Comparison of ENCODE assay signal across 8 cellular contexts in genomic region chr20:59518881-59519706, GRCh38.
DNase-seq lines count a peak whose midpoint lies in the region; TF ChIP-seq lines count a peak whose summit lies in the region.

No MANE protein-coding gene starts in this region.

- no peak overlapping the region for H3K4ac ChIP-seq in neuronal stem cell (ENCODE audit: low read length)

- H4K8ac ChIP-seq in neuronal stem cell (ENCODE audit: low read depth, low read length): no peak overlapping the region

- H2AK5ac ChIP-seq in neuronal stem cell (ENCODE audit: low read depth, low read length): no peak overlapping the region

- peaks cover 0 to 5% of the 10 kb centered on the region in 2 donors for H3K4me1 ChIP-seq in neuronal stem cell (ENCODE audit: control insufficient read depth in 2 of 2, insufficient read depth in 1 of 2, low read depth in 1 of 2, low read length in 2 of 2)

- H2BK5ac ChIP-seq in neuronal stem cell (ENCODE audit: low read length): no peak overlapping the region

- TF ChIP-seq CTCF in HFF-Myc (IDR thresholded peaks at IDR 0.05; ENCODE audit: low read depth, low read length, missing control alignments): peak; percentile 81
- peak; percentile 94 for TF ChIP-seq CTCF in fibroblast of the aortic adventitia (IDR thresholded peaks at IDR 0.05; ENCODE audit: insufficient read depth, low read length)

- no peak overlapping the region for H2BK12ac ChIP-seq in neuronal stem cell (ENCODE audit: low read length)

- H4K91ac ChIP-seq in neuronal stem cell (ENCODE audit: low read depth, low read length, poor library complexity): no peak overlapping the region

- no peaks in the 10 kb centered on the region for H3K79me1 ChIP-seq in neuronal stem cell (ENCODE audit: low read depth, low read length)

- H3K36me3 Mint-ChIP-seq in activated CD4-positive, alpha-beta T cell treated with anti-CD3 and anti-CD28 coated beads, Interleukin-2, amount 10 ng/mL, durations not matched to agents 24 days and 14 days (ENCODE audit: low read depth): no peaks in the 10 kb centered on the region

- no peak overlapping the region for H3K9ac ChIP-seq in neuronal stem cell (ENCODE audit: low read depth, low read length, poor library complexity)

- no peaks in the 10 kb centered on the region for H3K9me3 Mint-ChIP-seq in activated CD4-positive, alpha-beta T cell treated with anti-CD3 and anti-CD28 coated beads, Interleukin-2, amount 10 ng/mL, durations not matched to agents 24 days and 14 days

- H2AFZ ChIP-seq in neuronal stem cell (ENCODE audit: low read length): no peak overlapping the region

- H2BK120ac ChIP-seq in neuronal stem cell (ENCODE audit: low read depth, low read length): no peak overlapping the region

- H3K36me3 ChIP-seq in neuronal stem cell (replicated peaks in 1 of 2; ENCODE audit: control insufficient read depth in 2 of 2, insufficient read depth in 2 of 2, low read length in 2 of 2): no peaks in the 10 kb centered on the region

- H3K14ac ChIP-seq in neuronal stem cell (ENCODE audit: low read length): no peak overlapping the region

- H3K27me3 Mint-ChIP-seq in activated CD4-positive, alpha-beta T cell treated with anti-CD3 and anti-CD28 coated beads, Interleukin-2, amount 10 ng/mL, durations not matched to agents 24 days and 14 days: peaks cover 35% of the 10 kb centered on the region

- H3K18ac ChIP-seq in neuronal stem cell (ENCODE audit: low read length): peak overlapping the region; percentile 29

- H3K9me3 ChIP-seq in neuronal stem cell (replicated peaks in 1 of 2; ENCODE audit: control insufficient read depth in 2 of 2, insufficient read depth in 1 of 2, low read depth in 1 of 2, low read length in 2 of 2): peaks cover 0 to 1% of the 10 kb centered on the region in 2 donors

- intact Hi-C loops in activated CD4-positive, alpha-beta T cell treated with anti-CD3 and anti-CD28 coated beads, Interleukin-2, amount 10 ng/mL, durations not matched to agents 24 days and 14 days (cut with micrococcal nuclease): no loop called here

- H3K27ac Mint-ChIP-seq in activated CD4-positive, alpha-beta T cell treated with anti-CD3 and anti-CD28 coated beads, Interleukin-2, amount 10 ng/mL, durations not matched to agents 24 days and 14 days: no peak overlapping the region

- H3K4me2 ChIP-seq in neuronal stem cell (ENCODE audit: insufficient read depth, low read length, poor library complexity, severe bottlenecking): no peak overlapping the region

- no CpG with 5 or more reads among the region's 3 CpGs for WGBS in neuronal stem cell (ENCODE audit: extremely low coverage in 2 of 2, insufficient read length in 2 of 2, insufficient replicate concordance in 1 of 2), 2 donors

- H3K23ac ChIP-seq in neuronal stem cell (ENCODE audit: low read depth, low read length, poor library complexity): no peak overlapping the region

- H3K4me3 ChIP-seq in HFF-Myc (replicated peaks; ENCODE audit: low read depth, low read length) (no peak overlapping the region), fibroblast of the aortic adventitia (ENCODE audit: low read depth, low read length) (no peak overlapping the region), neuronal stem cell (ENCODE audit: low read length in 2 of 2) (no peak overlapping the region)

- H3K27me3 ChIP-seq in neuronal stem cell (ENCODE audit: control insufficient read depth in 3 of 3, insufficient read depth in 3 of 3, low read depth in 1 of 3, low read length in 3 of 3): peaks cover 0 to 6% (median 0%) of the 10 kb centered on the region in 3 experiments

- no peak overlapping the region for H3K27ac ChIP-seq in neuronal stem cell (replicated peaks; ENCODE audit: low read length)

- no peak overlapping the region for H2BK15ac ChIP-seq in neuronal stem cell (ENCODE audit: low read length)

- DNase-seq in activated gamma-delta T cell treated with Interleukin-2 at 50 U/mL for 16 hours: peak; percentile 19
- no peak for DNase-seq in activated gamma-delta T cell (lab: John Stamatoyannopoulos, UW)
- peak; percentile 12 for DNase-seq in HFF-Myc (ENCODE audit: extremely low read depth, low read depth)
- peak; percentile 45 for DNase-seq in NCI-H2171 (lab: John Stamatoyannopoulos, UW)
- DNase-seq in activated CD4-positive, alpha-beta T cell treated with anti-CD3 and anti-CD28 coated beads, Interleukin-2, amount 10 ng/mL, durations not matched to agents 24 days and 14 days: peak; percentile 76
- DNase-seq in fibroblast of the aortic adventitia (ENCODE audit: low read depth): peak; percentile 51
- DNase-seq in neuronal stem cell (ENCODE audit: low spot score): peak; percentile 54
- DNase-seq in NK-92 treated with Interleukin-12 subunit alpha and Interleukin-12 subunit beta, amount 100 ng/mL, for 24 hours (lab: John Stamatoyannopoulos, UW): no peak

- H3K4me1 Mint-ChIP-seq in activated CD4-positive, alpha-beta T cell treated with anti-CD3 and anti-CD28 coated beads, Interleukin-2, amount 10 ng/mL, durations not matched to agents 24 days and 14 days: no peaks in the 10 kb centered on the region

- no peak overlapping the region for H3K4me3 Mint-ChIP-seq in activated CD4-positive, alpha-beta T cell treated with anti-CD3 and anti-CD28 coated beads, Interleukin-2, amount 10 ng/mL, durations not matched to agents 24 days and 14 days

Comparison
In these comparisons a context has a peak if more than half of its experiments do, and no peak if none do; other contexts are left out.
1. DNase-seq: peak in activated gamma-delta T cell treated with Interleukin-2 at 50 U/mL for 16 hours (single experiment), HFF-Myc (single experiment), NCI-H2171 (single experiment), activated CD4-positive, alpha-beta T cell treated with anti-CD3 and anti-CD28 coated beads, Interleukin-2, amount 10 ng/mL, durations not matched to agents 24 days and 14 days (single experiment), fibroblast of the aortic adventitia (single experiment) and neuronal stem cell (single experiment); none in activated gamma-delta T cell (single experiment) and NK-92 treated with Interleukin-12 subunit alpha and Interleukin-12 subunit beta, amount 100 ng/mL, for 24 hours (single experiment).